ENCODE assay signal across 9 cellular contexts in genomic region chr9:7965091-7965490, GRCh38.
"Had no signal": no experiment of that assay in that cellular context is flagged by ENCODE, and none has a peak within 500 bp of the region (broad histone marks: within the 10 kb centered on the region; RNA-seq: fewer than 3 reads in every experiment).

No MANE protein-coding gene starts in this region.

- ATAC-seq: HCT116, HepG2 had no signal

- H3K36me3 ChIP-seq: HAP-1 had no signal

- H3K9me3 ChIP-seq: HAP-1 had no signal

- H3K4me1 ChIP-seq: HAP-1 had no signal

- H3K4me3 ChIP-seq: GM23248, HAP-1 had no signal

- DNase-seq: GM23248, GOT3, H7, HFFc6, KBM-7 had no signal

- H3K27ac ChIP-seq: GM23248, HL-60 had no signal
